ENCODE assay signal across 8 cellular contexts in the genomic region with DNA sequence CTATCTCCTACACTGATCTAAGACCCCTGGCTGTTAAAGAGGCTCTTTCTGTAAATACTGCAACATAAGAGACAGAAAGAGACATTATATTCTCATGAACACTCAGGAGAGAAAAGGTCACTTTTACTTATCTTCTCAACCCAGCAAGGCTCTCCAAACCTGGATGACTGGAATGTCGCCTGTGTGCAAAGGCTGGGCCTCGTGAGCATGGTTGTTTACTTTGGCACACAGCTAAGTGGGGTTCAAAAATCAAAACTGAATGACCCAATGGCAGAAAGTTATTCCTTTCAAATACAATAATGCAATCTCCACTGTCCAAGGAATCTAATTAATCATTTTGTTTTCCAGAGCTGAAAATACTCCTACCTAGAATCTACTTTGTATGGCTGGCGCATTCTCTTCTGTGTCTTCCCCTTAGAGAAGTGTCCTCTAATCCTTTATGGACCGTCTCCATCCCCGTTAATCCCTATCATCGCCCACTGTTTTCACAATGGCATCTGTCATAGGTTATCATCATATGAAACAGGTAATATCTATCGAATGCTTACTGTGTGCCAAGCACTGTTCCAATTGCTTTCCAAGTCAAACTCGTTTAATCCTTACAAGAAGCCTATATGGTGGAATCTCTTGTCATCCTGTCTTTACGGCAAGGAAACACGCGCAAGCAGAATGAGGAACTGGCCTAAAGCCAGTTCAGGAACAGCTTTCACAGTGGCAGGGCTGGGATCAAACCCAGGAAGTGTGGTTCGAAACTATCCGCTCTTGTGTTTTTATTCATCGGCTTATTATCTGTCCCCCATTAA. TPM values are rescaled to one million over a fixed set of nuclear protein-coding genes. Genes with fewer than 3 reads are reported as not detected.
A peak's percentile ranks its signal among the peaks of the same experiment; 100 is the strongest.
DNase-seq lines count a peak whose midpoint lies in the region; ATAC-seq and TF ChIP-seq lines count a peak whose summit lies in the region.

No MANE protein-coding gene starts in this region.

- H3K27me3 ChIP-seq in WERI-Rb-1 (ENCODE audit: insufficient read depth, low read depth, severe bottlenecking) (no peaks in the 10 kb centered on the region), stomach smooth muscle (ENCODE audit: control insufficient read depth in 1 of 2, insufficient read depth in 2 of 2, low read length in 2 of 2) (no peaks in the 10 kb centered on the region)

- no peaks in the 10 kb centered on the region for H3K9me3 Mint-ChIP-seq in activated T-cell treated with anti-CD3 and anti-CD28 coated beads, Interleukin-2, amount 50 U/mL, for 24 hours
- no peaks in the 10 kb centered on the region for H3K9me3 Mint-ChIP-seq in immature natural killer cell

- H3K9ac ChIP-seq in stomach smooth muscle (ENCODE audit: low read length in 2 of 2), result peak overlapping the region in 1 of 2 donors; percentile 59

- no peak for DNase-seq in activated T-cell treated with anti-CD3 and anti-CD28 coated beads, Interleukin-2, amount 50 U/mL, for 24 hours
- no peak for DNase-seq in activated T-cell treated with anti-CD3 and anti-CD28 coated beads, Interleukin-2, amount 50 U/mL, for 48 hours
- DNase-seq in WERI-Rb-1, result no peak
- DNase-seq in immature natural killer cell, result no peak
- DNase-seq in NCI-H1417 (lab: John Stamatoyannopoulos, UW), result no peak

- H3K36me3 ChIP-seq in WERI-Rb-1 (peaks cover 7% of the 10 kb centered on the region), stomach smooth muscle (ENCODE audit: control insufficient read depth in 2 of 2, insufficient read depth in 2 of 2, low read length in 2 of 2) (peaks cover 0 to under 1% of the 10 kb centered on the region in 2 donors)

- H3K27me3 Mint-ChIP-seq in activated T-cell treated with anti-CD3 and anti-CD28 coated beads, Interleukin-2, amount 50 U/mL, for 24 hours, result no peaks in the 10 kb centered on the region
- peaks cover 2 to 10% (median 8%) of the 10 kb centered on the region in 3 donors for H3K27me3 Mint-ChIP-seq in immature natural killer cell (ENCODE audit: low read depth in 3 of 3)

- H3K4me1 ChIP-seq in stomach smooth muscle (ENCODE audit: control insufficient read depth, insufficient read depth, low read length), result peaks cover 15% of the 10 kb centered on the region

- peak overlapping the region; percentile 84 for H3K4me3 ChIP-seq in WERI-Rb-1 (ENCODE audit: low read depth, low read length)
- peak overlapping the region; percentile 84 to 95 for H3K4me3 ChIP-seq in stomach smooth muscle (ENCODE audit: low read length in 2 of 2)

- H3K9me3 ChIP-seq in WERI-Rb-1 (ENCODE audit: severe bottlenecking) (no peaks in the 10 kb centered on the region), stomach smooth muscle (ENCODE audit: control insufficient read depth in 2 of 2, low read length in 2 of 2) (no peaks in the 10 kb centered on the region)

- peaks cover 37% of the 10 kb centered on the region for H3K4me1 Mint-ChIP-seq in activated T-cell treated with anti-CD3 and anti-CD28 coated beads, Interleukin-2, amount 50 U/mL, for 24 hours (ENCODE audit: low read depth)
- H3K4me1 Mint-ChIP-seq in immature natural killer cell, result peaks cover 41 to 49% of the 10 kb centered on the region in 2 donors

- TF ChIP-seq CTCF in WERI-Rb-1 (IDR thresholded peaks at IDR 0.05; ENCODE audit: low read depth, low read length), result no peak

- H3K36me3 Mint-ChIP-seq in activated T-cell treated with anti-CD3 and anti-CD28 coated beads, Interleukin-2, amount 50 U/mL, for 24 hours (ENCODE audit: low read depth), result peaks cover 41% of the 10 kb centered on the region
- H3K36me3 Mint-ChIP-seq in immature natural killer cell, result peaks cover 5 to 17% (median 10%) of the 10 kb centered on the region in 3 donors

- H3K27ac ChIP-seq in WERI-Rb-1 (no peak overlapping the region), stomach smooth muscle (ENCODE audit: low read length) (no peak overlapping the region)

- peak overlapping the region; percentile 100 for H3K4me3 Mint-ChIP-seq in activated T-cell treated with anti-CD3 and anti-CD28 coated beads, Interleukin-2, amount 50 U/mL, for 24 hours
- peak overlapping the region; percentile 88 to 100 (median 99) for H3K4me3 Mint-ChIP-seq in immature natural killer cell

- ATAC-seq in HG03354 (IDR thresholded peaks at IDR 0.05; ENCODE audit: poor library complexity, severe bottlenecking, unreplicated experiment), result no peak
- no peak for ATAC-seq in activated CD4-positive, CD25-positive, alpha-beta regulatory T cell treated with anti-CD3 and anti-CD28 coated beads, Interleukin-2, amount 50 U/mL, for 24 hours

- H3K27ac Mint-ChIP-seq in activated T-cell treated with anti-CD3 and anti-CD28 coated beads, Interleukin-2, amount 50 U/mL, for 24 hours, result peak overlapping the region; percentile 91
- peak overlapping the region; percentile 75 to 93 (median 84) for H3K27ac Mint-ChIP-seq in immature natural killer cell

RNA-seq across cellular contexts. Expression of a gene that starts 1.3 kb away (rescaled TPM):
- 1 to 10 TPM in 1 of 3 donors, under 1 TPM in 1, not detected in 1; 0.43 to 1.8 TPM for polyA plus RNA-seq in immature natural killer cell

RNA-seq across cellular contexts. Expression of a gene that starts 32.9 kb away (rescaled TPM):
- 10 to 100 TPM; 18.3 to 68.0 (median 24.9) TPM for polyA plus RNA-seq in immature natural killer cell

RNA-seq across cellular contexts. Expression of a gene that starts 44.4 kb away (rescaled TPM):
- 1 to 10 TPM in 2 of 3 donors, under 1 TPM in 1; 0.60 to 9.0 (median 3.5) TPM for polyA plus RNA-seq in immature natural killer cell
